8 cellular contexts compared by ENCODE assay signal in the genomic region with DNA sequence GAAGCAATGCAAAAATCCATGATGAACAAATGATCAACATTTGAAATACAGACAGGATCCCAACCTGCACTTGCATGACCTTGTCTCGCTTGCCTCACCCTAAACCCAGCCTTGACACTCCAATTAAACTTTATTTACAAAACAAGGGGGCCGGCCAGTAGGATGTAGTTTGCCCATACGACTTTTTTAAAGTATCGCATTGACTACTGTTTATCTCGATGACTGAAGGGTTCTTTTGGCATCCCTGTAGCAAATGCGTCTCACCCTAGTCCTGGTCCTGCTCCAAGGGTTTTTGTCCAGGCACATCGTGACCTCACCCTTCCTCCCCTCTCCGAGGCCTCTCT. TPM values are rescaled to one million over a fixed set of nuclear protein-coding genes. Genes with fewer than 3 reads are reported as not detected.
DNase-seq lines count a peak whose midpoint lies in the region; TF ChIP-seq lines count a peak whose summit lies in the region.

No MANE protein-coding gene starts in this region.

- H4K20me1 ChIP-seq in mammary epithelial cell (ENCODE audit: insufficient read depth, low read length): no peaks in the 10 kb centered on the region

- H3K4me3 ChIP-seq in ACC112 (ENCODE audit: low read depth, low read length) (peak overlapping the region; percentile 96), HUES48 (ENCODE audit: low read depth, low read length) (peak overlapping the region; percentile 87), mammary epithelial cell (replicated peaks in 1 of 3; ENCODE audit: insufficient read depth in 1 of 3, low read depth in 2 of 3, low read length in 3 of 3) (peak overlapping the region; percentile 33 to 54 (median 42)), mucosa of stomach (ENCODE audit: low read length) (no peak overlapping the region)

- peak overlapping the region; percentile 82 for H3K4me2 ChIP-seq in mammary epithelial cell (ENCODE audit: insufficient read depth, low read depth, low read length)

- H3K36me3 ChIP-seq in ACC112 (ENCODE audit: insufficient read depth, low read length) (peaks cover 9% of the 10 kb centered on the region; the same call in 1 of the 2 replicates), HUES48 (ENCODE audit: control insufficient read depth, insufficient read depth, low read length) (peaks cover 24% of the 10 kb centered on the region), mammary epithelial cell (ENCODE audit: insufficient read depth, low read length) (peaks cover 13% of the 10 kb centered on the region), mucosa of stomach (ENCODE audit: control insufficient read depth, insufficient read depth, low read length) (peaks cover 7% of the 10 kb centered on the region)

- H3K79me2 ChIP-seq in ACC112 (ENCODE audit: control insufficient read depth, insufficient read depth, low read length, unreplicated experiment) (peaks cover 16% of the 10 kb centered on the region), mammary epithelial cell (ENCODE audit: insufficient read depth, low read length) (peaks cover 21% of the 10 kb centered on the region)

- dilution Hi-C loops in mammary epithelial cell (cut with HindIII; ENCODE audit: low sequenced_read_pairs): no loop called here

- H3K9me3 ChIP-seq in HUES48 (ENCODE audit: control insufficient read depth, insufficient read depth, low read length) (peaks cover 30% of the 10 kb centered on the region), mammary epithelial cell (replicated peaks; ENCODE audit: insufficient read depth, low read length) (peaks cover 2% of the 10 kb centered on the region), mucosa of stomach (ENCODE audit: control insufficient read depth, low read length) (no peaks in the 10 kb centered on the region)

- in situ Hi-C loops in mammary epithelial cell (cut with MboI; ENCODE audit: low sequenced_read_pairs in 2 of 2): no loop called here

- H2AFZ ChIP-seq in ACC112 (ENCODE audit: low read length, unreplicated experiment) (no peak overlapping the region), mammary epithelial cell (ENCODE audit: low read depth, low read length) (peak overlapping the region; percentile 85)

- intact Hi-C loops in mammary epithelial cell (cut with micrococcal nuclease): loop anchor here (1.0 to 5.0 kb wide), 2 partner anchors 76 to 176 kb away; no protein-coding TSS in a partner anchor

- H3K27ac ChIP-seq in ACC112 (ENCODE audit: low read depth, low read length): no peak overlapping the region
- no peak overlapping the region for H3K27ac ChIP-seq in HUES48 (ENCODE audit: low read depth, low read length)
- H3K27ac ChIP-seq in mammary epithelial cell (ENCODE audit: insufficient read depth, low read depth, low read length): no peak overlapping the region

- CTCF ChIA-PET in mammary epithelial cell (lab: Charles Lee; ENCODE audit: low non-redundant PET): interaction anchor here (0.7 kb wide), 1 partner anchor 75 kb away, joined by 3 read pairs; no protein-coding TSS in a partner anchor

- no peak overlapping the region for H3K9ac ChIP-seq in HUES48 (ENCODE audit: low read depth, low read length)
- H3K9ac ChIP-seq in mammary epithelial cell (ENCODE audit: insufficient read depth, low read length): no peak overlapping the region
- H3K9ac ChIP-seq in mucosa of stomach (ENCODE audit: low read length): peak overlapping the region; percentile 22

- BruUV-seq in mammary epithelial cell (replicated peaks; lab: Mats Ljungman, UMichigan): no TSS peak

- H3K27me3 ChIP-seq in ACC112 (ENCODE audit: insufficient read depth, low read length) (no peaks in the 10 kb centered on the region), HUES48 (ENCODE audit: control insufficient read depth, insufficient read depth, low read length) (no peaks in the 10 kb centered on the region), mammary epithelial cell (ENCODE audit: insufficient read depth, low read length) (no peaks in the 10 kb centered on the region), mucosa of stomach (ENCODE audit: control insufficient read depth, insufficient read depth, low read length) (no peaks in the 10 kb centered on the region)

- no peak for DNase-seq in mammary epithelial cell
- DNase-seq in NCI-H510A treated with DMSO at 0.1 percent for 48 hours (lab: John Stamatoyannopoulos, UW): no peak
- DNase-seq in stimulated activated naive CD4-positive, alpha-beta T cell (lab: John Stamatoyannopoulos, UW): no peak
- no peak for DNase-seq in HK-2 (ENCODE audit: unreplicated experiment)
- no peak for DNase-seq in activated effector memory CD4-positive, alpha-beta T cell treated with Interleukin-2 at 50 U/mL for 16 hours

- no peak for TF ChIP-seq CTCF in mammary epithelial cell (conservative IDR thresholded peaks at IDR 0.05 in 1 of 2, IDR thresholded peaks at IDR 0.05 in 1 of 2; ENCODE audit: extremely low read depth in 1 of 2, insufficient read depth in 1 of 2, low read depth in 1 of 2, low read length in 2 of 2)

- no peaks in the 10 kb centered on the region for H3K4me1 ChIP-seq in ACC112 (ENCODE audit: control insufficient read depth, insufficient read depth, low read length, unreplicated experiment)
- no peaks in the 10 kb centered on the region for H3K4me1 ChIP-seq in HUES48 (ENCODE audit: control insufficient read depth, insufficient read depth, low read length)
- H3K4me1 ChIP-seq in mammary epithelial cell (ENCODE audit: insufficient read depth, low read length): peaks cover 5% of the 10 kb centered on the region
- peaks cover 15% of the 10 kb centered on the region for H3K4me1 ChIP-seq in mucosa of stomach (ENCODE audit: control insufficient read depth, insufficient read depth, low read length)

- WGBS in mammary epithelial cell (ENCODE audit: low coverage, missing lambda C conversion rate): 36% methylated on average over 6 of the region's 8 CpGs

RNA-seq across cellular contexts. Expression of a gene that starts 0.4 kb away (rescaled TPM):
- 100 to 1,000 TPM; 204 to 339 TPM for total RNA-seq in mammary epithelial cell
- polyA plus RNA-seq in mammary epithelial cell: 768 TPM
- polyA minus RNA-seq in mammary epithelial cell: 460 TPM
